Comparison of ENCODE assay signal across 1 cellular context in genomic region chr6:16698163-16698533, GRCh38.
TF ChIP-seq lines count a peak whose summit lies in the region.

No MANE protein-coding gene starts in this region.

TF ChIP-seq in liver, 16 proteins besides CTCF, POLR2A, EP300 and RAD21 (continued from another document):
- TF ChIP-seq, protein P1, sequence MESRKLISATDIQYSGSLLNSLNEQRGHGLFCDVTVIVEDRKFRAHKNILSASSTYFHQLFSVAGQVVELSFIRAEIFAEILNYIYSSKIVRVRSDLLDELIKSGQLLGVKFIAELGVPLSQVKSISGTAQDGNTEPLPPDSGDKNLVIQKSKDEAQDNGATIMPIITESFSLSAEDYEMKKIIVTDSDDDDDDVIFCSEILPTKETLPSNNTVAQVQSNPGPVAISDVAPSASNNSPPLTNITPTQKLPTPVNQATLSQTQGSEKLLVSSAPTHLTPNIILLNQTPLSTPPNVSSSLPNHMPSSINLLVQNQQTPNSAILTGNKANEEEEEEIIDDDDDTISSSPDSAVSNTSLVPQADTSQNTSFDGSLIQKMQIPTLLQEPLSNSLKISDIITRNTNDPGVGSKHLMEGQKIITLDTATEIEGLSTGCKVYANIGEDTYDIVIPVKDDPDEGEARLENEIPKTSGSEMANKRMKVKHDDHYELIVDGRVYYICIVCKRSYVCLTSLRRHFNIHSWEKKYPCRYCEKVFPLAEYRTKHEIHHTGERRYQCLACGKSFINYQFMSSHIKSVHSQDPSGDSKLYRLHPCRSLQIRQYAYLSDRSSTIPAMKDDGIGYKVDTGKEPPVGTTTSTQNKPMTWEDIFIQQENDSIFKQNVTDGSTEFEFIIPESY (IDR thresholded peaks at IDR 0.05) = no peak
- no peak for TF ChIP-seq TAF1 (conservative IDR thresholded peaks at IDR 0.05)
- no peak for TF ChIP-seq GABPA (IDR thresholded peaks at IDR 0.05 in 1 of 2, conservative IDR thresholded peaks at IDR 0.05 in 1 of 2)
- no peak for TF ChIP-seq MAX (IDR thresholded peaks at IDR 0.05)
- no peak for TF ChIP-seq RXRA (IDR thresholded peaks at IDR 0.05)
- TF ChIP-seq HNF4A (conservative IDR thresholded peaks at IDR 0.05) = no peak
- no peak for TF ChIP-seq JUND (IDR thresholded peaks at IDR 0.05)
- TF ChIP-seq, protein P2, sequence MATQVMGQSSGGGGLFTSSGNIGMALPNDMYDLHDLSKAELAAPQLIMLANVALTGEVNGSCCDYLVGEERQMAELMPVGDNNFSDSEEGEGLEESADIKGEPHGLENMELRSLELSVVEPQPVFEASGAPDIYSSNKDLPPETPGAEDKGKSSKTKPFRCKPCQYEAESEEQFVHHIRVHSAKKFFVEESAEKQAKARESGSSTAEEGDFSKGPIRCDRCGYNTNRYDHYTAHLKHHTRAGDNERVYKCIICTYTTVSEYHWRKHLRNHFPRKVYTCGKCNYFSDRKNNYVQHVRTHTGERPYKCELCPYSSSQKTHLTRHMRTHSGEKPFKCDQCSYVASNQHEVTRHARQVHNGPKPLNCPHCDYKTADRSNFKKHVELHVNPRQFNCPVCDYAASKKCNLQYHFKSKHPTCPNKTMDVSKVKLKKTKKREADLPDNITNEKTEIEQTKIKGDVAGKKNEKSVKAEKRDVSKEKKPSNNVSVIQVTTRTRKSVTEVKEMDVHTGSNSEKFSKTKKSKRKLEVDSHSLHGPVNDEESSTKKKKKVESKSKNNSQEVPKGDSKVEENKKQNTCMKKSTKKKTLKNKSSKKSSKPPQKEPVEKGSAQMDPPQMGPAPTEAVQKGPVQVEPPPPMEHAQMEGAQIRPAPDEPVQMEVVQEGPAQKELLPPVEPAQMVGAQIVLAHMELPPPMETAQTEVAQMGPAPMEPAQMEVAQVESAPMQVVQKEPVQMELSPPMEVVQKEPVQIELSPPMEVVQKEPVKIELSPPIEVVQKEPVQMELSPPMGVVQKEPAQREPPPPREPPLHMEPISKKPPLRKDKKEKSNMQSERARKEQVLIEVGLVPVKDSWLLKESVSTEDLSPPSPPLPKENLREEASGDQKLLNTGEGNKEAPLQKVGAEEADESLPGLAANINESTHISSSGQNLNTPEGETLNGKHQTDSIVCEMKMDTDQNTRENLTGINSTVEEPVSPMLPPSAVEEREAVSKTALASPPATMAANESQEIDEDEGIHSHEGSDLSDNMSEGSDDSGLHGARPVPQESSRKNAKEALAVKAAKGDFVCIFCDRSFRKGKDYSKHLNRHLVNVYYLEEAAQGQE (IDR thresholded peaks at IDR 0.05) = no peak
- TF ChIP-seq YY1 (IDR thresholded peaks at IDR 0.05) = no peak
